In the genomic region with DNA sequence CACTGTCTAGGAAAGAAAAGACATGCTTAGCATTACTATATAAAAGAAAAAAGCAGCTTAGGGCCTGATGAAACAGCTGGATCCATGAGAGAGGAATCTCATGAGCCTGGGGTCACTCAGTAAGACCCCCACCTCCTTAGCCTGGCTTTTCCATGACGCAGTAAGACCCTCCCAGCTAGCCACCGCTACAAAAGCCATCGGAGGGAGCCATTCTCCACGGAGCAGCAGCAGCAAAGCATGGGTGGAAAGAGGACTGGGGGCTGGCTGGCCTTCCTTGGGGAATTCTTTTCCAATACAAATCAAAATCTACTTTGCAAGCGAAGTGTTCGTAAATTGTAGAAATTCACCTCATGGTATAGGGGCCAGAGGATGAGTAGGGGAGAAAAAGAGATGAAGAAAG, we compare ENCODE assay signal across 17 cellular contexts.
DNase-seq lines count a peak whose midpoint lies in the region; ATAC-seq and TF ChIP-seq lines count a peak whose summit lies in the region.
"Had no signal": no experiment of that assay in that cellular context is flagged by ENCODE, and none has a peak within 500 bp of the region (broad histone marks: within the 10 kb centered on the region; RNA-seq: fewer than 3 reads in every experiment).

No MANE protein-coding gene starts in this region.

- 77 to 100% methylated on average over 2 to 6 of the region's 6 CpGs for WGBS in endodermal cell (ENCODE audit: insufficient coverage in 1 of 2, insufficient read length in 1 of 2), 2 experiments

- H2AFZ ChIP-seq in GM23338 (peak overlapping the region; percentile 95), neural progenitor cell (replicated peaks) (peak overlapping the region; percentile 87)
- H2AFZ ChIP-seq: GM23248 had no signal

- H3K79me2 ChIP-seq in GM23338 (replicated peaks; ENCODE audit: insufficient read depth) (no peaks in the 10 kb centered on the region), neural progenitor cell (ENCODE audit: low read depth) (no peaks in the 10 kb centered on the region)

- H3K27ac ChIP-seq in GM23338 (ENCODE audit: low read depth) (no peak overlapping the region), endodermal cell (ENCODE audit: low read depth, low read length) (no peak overlapping the region), neural progenitor cell (no peak overlapping the region)
- H3K27ac ChIP-seq: GM23248 had no signal

- H4K20me1 ChIP-seq in GM23338 (replicated peaks; ENCODE audit: insufficient read depth), result no peaks in the 10 kb centered on the region
- no peaks in the 10 kb centered on the region for H4K20me1 ChIP-seq in neural progenitor cell (ENCODE audit: low read depth)

- H3K4me1 Mint-ChIP-seq in GM23338, result peaks cover 7% of the 10 kb centered on the region
- no peaks in the 10 kb centered on the region for H3K4me1 Mint-ChIP-seq in endodermal cell
- H3K4me1 Mint-ChIP-seq in neural progenitor cell, result peaks cover 12% of the 10 kb centered on the region
- H3K4me1 Mint-ChIP-seq: CD14-positive monocyte; CD8-positive, alpha-beta memory T cell had no signal

- H3K36me3 Mint-ChIP-seq in GM23338 (ENCODE audit: low read depth) (no peaks in the 10 kb centered on the region), endodermal cell (ENCODE audit: low read depth) (no peaks in the 10 kb centered on the region), neural progenitor cell (no peaks in the 10 kb centered on the region)
- no peaks in the 10 kb centered on the region for H3K36me3 Mint-ChIP-seq in activated naive CD4-positive, alpha-beta T cell treated with anti-CD3 and anti-CD28 coated beads, Interleukin-2, amount 50 U/mL, for 72 hours
- H3K36me3 Mint-ChIP-seq: CD14-positive monocyte; CD8-positive, alpha-beta memory T cell had no signal

- H3K27me3 ChIP-seq in GM23338 (ENCODE audit: insufficient read depth) (no peaks in the 10 kb centered on the region), endodermal cell (ENCODE audit: control insufficient read depth, insufficient read depth, low read length, poor library complexity, severe bottlenecking) (no peaks in the 10 kb centered on the region), neural progenitor cell (no peaks in the 10 kb centered on the region)

- H3K9ac ChIP-seq in endodermal cell (ENCODE audit: extremely low read depth, low read length, poor library complexity, severe bottlenecking) (no peak overlapping the region), neural progenitor cell (no peak overlapping the region)
- H3K9ac ChIP-seq: GM23248 had no signal

- H3K4me2 ChIP-seq in GM23338 (peak overlapping the region; percentile 38; the same call in 1 of the 2 replicates), neural progenitor cell (no peak overlapping the region)

- H3K36me3 ChIP-seq in GM23338 (ENCODE audit: insufficient read depth), result no peaks in the 10 kb centered on the region
- H3K36me3 ChIP-seq in endodermal cell (ENCODE audit: control insufficient read depth, insufficient read depth, low read length), result no peaks in the 10 kb centered on the region
- H3K36me3 ChIP-seq in neural progenitor cell, result no peaks in the 10 kb centered on the region
- H3K36me3 ChIP-seq: HAP-1 had no signal

- H3K27ac Mint-ChIP-seq in GM23338, result no peak overlapping the region
- no peak overlapping the region for H3K27ac Mint-ChIP-seq in endodermal cell
- no peak overlapping the region for H3K27ac Mint-ChIP-seq in neural progenitor cell
- H3K27ac Mint-ChIP-seq in activated naive CD4-positive, alpha-beta T cell treated with anti-CD3 and anti-CD28 coated beads, Interleukin-2, amount 50 U/mL, for 72 hours, result no peak overlapping the region
- H3K27ac Mint-ChIP-seq: CD4-positive, alpha-beta T cell; HFFc6 had no signal

- no peak overlapping the region for H3K4me3 ChIP-seq in GM23338
- H3K4me3 ChIP-seq in endodermal cell (ENCODE audit: low read length), result no peak overlapping the region
- no peak overlapping the region for H3K4me3 ChIP-seq in neural progenitor cell
- H3K4me3 ChIP-seq: GM12878, GM23248, HAP-1 had no signal

- H3K9me3 ChIP-seq in endodermal cell (ENCODE audit: control insufficient read depth, low read length) (no peaks in the 10 kb centered on the region), neural progenitor cell (ENCODE audit: low read depth) (no peaks in the 10 kb centered on the region)
- H3K9me3 ChIP-seq: HAP-1 had no signal

- DNase-seq in GM23338 (ENCODE audit: low spot score), result peak; percentile 24
- no peak for DNase-seq in endodermal cell
- DNase-seq in neural progenitor cell (ENCODE audit: low spot score), result no peak
- DNase-seq in activated naive CD4-positive, alpha-beta T cell treated with anti-CD3 and anti-CD28 coated beads, Interleukin-2, amount 50 U/mL, for 72 hours (ENCODE audit: low spot score in 2 of 2), result no peak
- DNase-seq in NCI-H2107 treated with DMSO at 0.1 percent for 48 hours (lab: John Stamatoyannopoulos, UW; ENCODE audit: unreplicated experiment), result no peak
- DNase-seq in NCI-H524 (lab: John Stamatoyannopoulos, UW), result no peak
- DNase-seq: CD4-positive, alpha-beta T cell; CD8-positive, alpha-beta memory T cell; DMS 273 treated with DMSO at 0.1 percent for 48 hours; DMS79; EL; GDM1; GM23248; HFFc6 had no signal

- TF ChIP-seq CTCF in GM23338 (conservative IDR thresholded peaks at IDR 0.05; ENCODE audit: low read depth in 2 of 2) (peak; percentile 29 to 61; a peak in 3 of 4 replicates), endodermal cell (conservative IDR thresholded peaks at IDR 0.05) (peak; percentile 25), neural progenitor cell (IDR thresholded peaks at IDR 0.05) (peak; percentile 4)

- peak; percentile 40 for ATAC-seq in GM23338
- ATAC-seq in activated naive CD4-positive, alpha-beta T cell treated with anti-CD3 and anti-CD28 coated beads, Interleukin-2, amount 50 U/mL, for 72 hours, result no peak
- ATAC-seq: GM12878 had no signal

- H3K27me3 Mint-ChIP-seq in GM23338 (ENCODE audit: insufficient read depth, low read depth, poor library complexity) (peaks cover 2% of the 10 kb centered on the region), endodermal cell (ENCODE audit: insufficient read depth) (no peaks in the 10 kb centered on the region), neural progenitor cell (ENCODE audit: insufficient read depth, low read depth) (no peaks in the 10 kb centered on the region)
- H3K27me3 Mint-ChIP-seq: CD4-positive, alpha-beta T cell had no signal

- H3K4me3 Mint-ChIP-seq in GM23338, result no peak overlapping the region
- no peak overlapping the region for H3K4me3 Mint-ChIP-seq in endodermal cell
- no peak overlapping the region for H3K4me3 Mint-ChIP-seq in neural progenitor cell
- H3K4me3 Mint-ChIP-seq: CD4-positive, alpha-beta T cell; CD8-positive, alpha-beta memory T cell; HFFc6 had no signal

- H3K4me1 ChIP-seq in GM23338 (ENCODE audit: insufficient read depth) (peaks cover 10% of the 10 kb centered on the region), endodermal cell (ENCODE audit: control insufficient read depth, insufficient read depth, low read length) (no peaks in the 10 kb centered on the region), neural progenitor cell (peaks cover 12% of the 10 kb centered on the region)
- H3K4me1 ChIP-seq: HAP-1 had no signal

- H3F3A ChIP-seq in GM23338 (replicated peaks; ENCODE audit: low read depth) (no peaks in the 10 kb centered on the region), neural progenitor cell (ENCODE audit: low read depth) (peaks cover 8% of the 10 kb centered on the region)

- H3K9me3 Mint-ChIP-seq in GM23338, result no peaks in the 10 kb centered on the region
- H3K9me3 Mint-ChIP-seq in endodermal cell, result no peaks in the 10 kb centered on the region
- peaks cover 2% of the 10 kb centered on the region for H3K9me3 Mint-ChIP-seq in neural progenitor cell
- no peaks in the 10 kb centered on the region for H3K9me3 Mint-ChIP-seq in activated naive CD4-positive, alpha-beta T cell treated with anti-CD3 and anti-CD28 coated beads, Interleukin-2, amount 50 U/mL, for 72 hours
- H3K9me3 Mint-ChIP-seq: CD14-positive monocyte; CD4-positive, alpha-beta T cell; CD8-positive, alpha-beta memory T cell; HFFc6 had no signal

- H3K9me2 ChIP-seq in GM23338 (ENCODE audit: insufficient read depth), result no peaks in the 10 kb centered on the region

TF ChIP-seq in GM23338, 12 proteins besides CTCF, POLR2A, EP300 and RAD21 (continues in another document):
- TF ChIP-seq NANOG (IDR thresholded peaks at IDR 0.05; ENCODE audit: borderline replicate concordance) (no peak), POLR2AphosphoS5 (IDR thresholded peaks at IDR 0.05; ENCODE audit: low read depth) (no peak)
- TF ChIP-seq, protein P1, sequence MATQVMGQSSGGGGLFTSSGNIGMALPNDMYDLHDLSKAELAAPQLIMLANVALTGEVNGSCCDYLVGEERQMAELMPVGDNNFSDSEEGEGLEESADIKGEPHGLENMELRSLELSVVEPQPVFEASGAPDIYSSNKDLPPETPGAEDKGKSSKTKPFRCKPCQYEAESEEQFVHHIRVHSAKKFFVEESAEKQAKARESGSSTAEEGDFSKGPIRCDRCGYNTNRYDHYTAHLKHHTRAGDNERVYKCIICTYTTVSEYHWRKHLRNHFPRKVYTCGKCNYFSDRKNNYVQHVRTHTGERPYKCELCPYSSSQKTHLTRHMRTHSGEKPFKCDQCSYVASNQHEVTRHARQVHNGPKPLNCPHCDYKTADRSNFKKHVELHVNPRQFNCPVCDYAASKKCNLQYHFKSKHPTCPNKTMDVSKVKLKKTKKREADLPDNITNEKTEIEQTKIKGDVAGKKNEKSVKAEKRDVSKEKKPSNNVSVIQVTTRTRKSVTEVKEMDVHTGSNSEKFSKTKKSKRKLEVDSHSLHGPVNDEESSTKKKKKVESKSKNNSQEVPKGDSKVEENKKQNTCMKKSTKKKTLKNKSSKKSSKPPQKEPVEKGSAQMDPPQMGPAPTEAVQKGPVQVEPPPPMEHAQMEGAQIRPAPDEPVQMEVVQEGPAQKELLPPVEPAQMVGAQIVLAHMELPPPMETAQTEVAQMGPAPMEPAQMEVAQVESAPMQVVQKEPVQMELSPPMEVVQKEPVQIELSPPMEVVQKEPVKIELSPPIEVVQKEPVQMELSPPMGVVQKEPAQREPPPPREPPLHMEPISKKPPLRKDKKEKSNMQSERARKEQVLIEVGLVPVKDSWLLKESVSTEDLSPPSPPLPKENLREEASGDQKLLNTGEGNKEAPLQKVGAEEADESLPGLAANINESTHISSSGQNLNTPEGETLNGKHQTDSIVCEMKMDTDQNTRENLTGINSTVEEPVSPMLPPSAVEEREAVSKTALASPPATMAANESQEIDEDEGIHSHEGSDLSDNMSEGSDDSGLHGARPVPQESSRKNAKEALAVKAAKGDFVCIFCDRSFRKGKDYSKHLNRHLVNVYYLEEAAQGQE (IDR thresholded peaks at IDR 0.05; ENCODE audit: unreplicated experiment), result no peak
